Comparison of ENCODE assay signal across 8 cellular contexts in genomic region chr2:9206991-9207640, GRCh38. TPM values are rescaled to one million over a fixed set of nuclear protein-coding genes. Genes with fewer than 3 reads are reported as not detected.
DNase-seq lines count a peak whose midpoint lies in the region; ATAC-seq and TF ChIP-seq lines count a peak whose summit lies in the region.

No MANE protein-coding gene starts in this region.

- no peaks in the 10 kb centered on the region for H3K9me3 Mint-ChIP-seq in progenitor cell of endocrine pancreas (ENCODE audit: low read depth)

- peak overlapping the region; percentile 89 for H3K27ac Mint-ChIP-seq in progenitor cell of endocrine pancreas

- peaks cover 4% of the 10 kb centered on the region for H3K36me3 Mint-ChIP-seq in progenitor cell of endocrine pancreas (ENCODE audit: insufficient read depth)

- peak; percentile 17 for ATAC-seq in HG03045 (IDR thresholded peaks at IDR 0.05; ENCODE audit: unreplicated experiment)

- peaks cover 52% of the 10 kb centered on the region for H3K4me1 Mint-ChIP-seq in progenitor cell of endocrine pancreas (ENCODE audit: low read depth)

- peak overlapping the region; percentile 78 for H3K4me3 Mint-ChIP-seq in progenitor cell of endocrine pancreas (ENCODE audit: low read depth)

- no peaks in the 10 kb centered on the region for H3K27me3 Mint-ChIP-seq in progenitor cell of endocrine pancreas

- no peak for TF ChIP-seq CTCF in progenitor cell of endocrine pancreas (IDR thresholded peaks at IDR 0.05; ENCODE audit: unreplicated experiment)

- intact Hi-C loops in head of caudate nucleus (cut with DNase I): loop anchor here (5.0 to 10.0 kb wide), 5 partner anchors 55 to 350 kb away; partner anchors contain the start of genes ADAM17, CPSF3 and ITGB1BP1

- DNase-seq in NCI-H82 (lab: John Stamatoyannopoulos, UW) (peak; percentile 62), NCI-H82 treated with DMSO at 0.1 percent for 48 hours (lab: John Stamatoyannopoulos, UW; ENCODE audit: unreplicated experiment) (no peak), head of caudate nucleus (peak in 22 of 42 donors; percentile 30 to 72 (median 50)), progenitor cell of endocrine pancreas (ENCODE audit: low spot score, unreplicated experiment) (no peak), KG1 (lab: John Stamatoyannopoulos, UW) (no peak)
- DNase-seq in activated T-cell treated with anti-CD3 and anti-CD28 coated beads, Interleukin-2, amount 50 U/mL, for 48 hours: peak; percentile 34 to 42
- no peak for DNase-seq in central memory CD4-positive, alpha-beta T cell

RNA-seq across cellular contexts. Expression of gene ASAP2, which starts 0.5 kb away (rescaled TPM):
- 65.4 and 69.3 TPM in 2 replicates for total RNA-seq in progenitor cell of endocrine pancreas

Comparison
In these comparisons a context has a peak if more than half of its experiments do, and no peak if none do; other contexts are left out.
1. DNase-seq: peak in NCI-H82 (single experiment), activated T-cell treated with anti-CD3 and anti-CD28 coated beads, Interleukin-2, amount 50 U/mL, for 48 hours (2 of 2) and head of caudate nucleus (22 of 42); none in NCI-H82 treated with DMSO at 0.1 percent for 48 hours (single experiment), progenitor cell of endocrine pancreas (single experiment), KG1 (single experiment) and central memory CD4-positive, alpha-beta T cell (single experiment).